31 cellular contexts compared by ENCODE assay signal in the genomic region with DNA sequence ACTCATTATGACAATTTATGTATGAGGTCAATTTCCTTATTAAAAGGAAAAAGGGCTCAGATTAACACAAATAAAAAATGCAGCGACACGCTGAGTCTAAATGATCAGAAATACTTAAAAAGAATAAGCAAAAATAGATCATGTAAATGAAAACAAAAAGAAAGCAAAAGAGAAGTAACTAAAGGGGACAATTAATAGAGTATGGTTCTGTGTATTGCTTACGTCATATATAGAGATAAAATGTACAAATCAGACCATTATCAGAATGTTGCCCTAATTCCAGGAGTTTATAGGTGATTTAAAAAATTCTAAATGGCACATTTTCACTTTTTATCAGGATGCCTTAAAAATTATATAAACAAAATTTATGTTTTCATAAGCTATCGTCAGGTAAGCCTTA.
"Had no signal": no experiment of that assay in that cellular context is flagged by ENCODE, and none has a peak within 500 bp of the region (broad histone marks: within the 10 kb centered on the region; RNA-seq: fewer than 3 reads in every experiment).

No MANE protein-coding gene starts in this region.

- H3K27me3 Mint-ChIP-seq: progenitor cell of endocrine pancreas; stimulated activated memory B cell treated with anti-CD40 and anti-IgM and Interleukin-4, amounts not matched to agents 10 μg/mL and 1 μg/mL and 100 μg/mL, for 72 hours; stimulated activated naive CD8-positive, alpha-beta T cell treated with anti-CD3 and anti-CD28 coated beads, Interleukin-15, amount 100 ng/mL, for 72 hours; type B pancreatic cell had no signal

- H3K4me3 Mint-ChIP-seq: natural killer cell; nephron; neural progenitor cell; stimulated activated memory B cell treated with anti-CD40 and anti-IgM and Interleukin-4, amounts not matched to agents 10 μg/mL and 1 μg/mL and 100 μg/mL, for 72 hours; stimulated activated naive CD8-positive, alpha-beta T cell treated with anti-CD3 and anti-CD28 coated beads, Interleukin-15, amount 100 ng/mL, for 72 hours; type B pancreatic cell had no signal

- H3K36me3 Mint-ChIP-seq: natural killer cell; neural progenitor cell; stimulated activated memory B cell treated with anti-CD40 and anti-IgM and Interleukin-4, amounts not matched to agents 10 μg/mL and 1 μg/mL and 100 μg/mL, for 72 hours; type B pancreatic cell had no signal

- H3K9me3 Mint-ChIP-seq: nephron; neural progenitor cell; stimulated activated memory B cell treated with anti-CD40 and anti-IgM and Interleukin-4, amounts not matched to agents 10 μg/mL and 1 μg/mL and 100 μg/mL, for 72 hours; stimulated activated naive CD8-positive, alpha-beta T cell treated with anti-CD3 and anti-CD28 coated beads, Interleukin-15, amount 100 ng/mL, for 72 hours; type B pancreatic cell had no signal

- H3K9ac ChIP-seq: neural progenitor cell, parathyroid adenoma had no signal

- H3K4me3 ChIP-seq: neural progenitor cell, ovary, psoas muscle, skin epidermis, smooth muscle cell, spleen, suprapubic skin, testis, tibial artery, transverse colon, upper lobe of right lung, uterus had no signal

- H3K79me2 ChIP-seq: parathyroid adenoma had no signal

- H3K36me3 ChIP-seq: neural progenitor cell, ovary, spleen, suprapubic skin, tibial artery, transverse colon, upper lobe of right lung, uterus had no signal

- H3K27me3 ChIP-seq: neural progenitor cell, ovary, spleen, suprapubic skin, testis, tibial artery, transverse colon, upper lobe of right lung, uterus had no signal

- H3K27ac ChIP-seq: neural progenitor cell, ovary, parathyroid adenoma, psoas muscle, skin epidermis, spleen, suprapubic skin, testis, tibial artery, transverse colon, upper lobe of right lung, uterus had no signal

- ATAC-seq: natural killer cell; psoas muscle; right cardiac atrium; sciatic nerve; stimulated activated memory B cell treated with anti-CD40 and anti-IgM and Interleukin-4, amounts not matched to agents 10 μg/mL and 1 μg/mL and 100 μg/mL, for 72 hours; stimulated activated naive CD8-positive, alpha-beta T cell treated with anti-CD3 and anti-CD28 coated beads, Interleukin-15, amount 100 ng/mL, for 72 hours; stimulated activated naive CD8-positive, alpha-beta T cell treated with anti-CD3 and anti-CD28 coated beads, Interleukin-15, Interleukin-2, amounts not matched to agents 100 U/mL and 50 U/mL, for 24 hours; upper lobe of right lung had no signal

- H3K4me1 ChIP-seq: neural progenitor cell, parathyroid adenoma, psoas muscle, spleen, suprapubic skin, testis, tibial artery, transverse colon, upper lobe of right lung, uterus had no signal

- H3K9me3 ChIP-seq: ovary, psoas muscle, suprapubic skin, testis, tibial artery, transverse colon, upper lobe of right lung, uterus had no signal

- H2AFZ ChIP-seq: neural progenitor cell, parathyroid adenoma had no signal

- H3K27ac Mint-ChIP-seq: natural killer cell; nephron; neural progenitor cell; progenitor cell of endocrine pancreas; stimulated activated memory B cell treated with anti-CD40 and anti-IgM and Interleukin-4, amounts not matched to agents 10 μg/mL and 1 μg/mL and 100 μg/mL, for 72 hours; stimulated activated naive CD8-positive, alpha-beta T cell treated with anti-CD3 and anti-CD28 coated beads, Interleukin-15, amount 100 ng/mL, for 72 hours; type B pancreatic cell had no signal

- DNase-seq: natural killer cell; occipital lobe; ovary; posterior cingulate gyrus; psoas muscle; right cardiac atrium; spleen; stimulated activated CD4-positive, alpha-beta T cell treated with anti-CD3 and anti-CD28 coated beads, Interleukin-12 subunit alpha, Interleukin-12 subunit beta, amount 100 ng/mL, for 4 hours; stimulated activated CD4-positive, alpha-beta T cell treated with anti-CD3 and anti-CD28 coated beads, Interleukin-1b, Interleukin-23, amount 100 ng/mL, for 48 hours; stimulated activated CD4-positive, alpha-beta T cell treated with anti-CD3 and anti-CD28 coated beads, Interleukin-4, amount 100 ng/mL, for 1 hour; stimulated activated CD4-positive, alpha-beta T cell treated with anti-CD3 and anti-CD28 coated beads, Interleukin-4, amount 100 ng/mL, for 4 hours; stimulated activated CD8-positive, alpha-beta memory T cell treated with anti-CD3 and anti-CD28 coated beads, Interleukin-4, amount 100 ng/mL, for 48 hours; stimulated activated naive CD4-positive, alpha-beta T cell; stimulated activated naive CD8-positive, alpha-beta T cell treated with anti-CD3 and anti-CD28 coated beads, Interleukin-15, amount 100 ng/mL, for 72 hours; stimulated activated naive CD8-positive, alpha-beta T cell treated with anti-CD3 and anti-CD28 coated beads, Interleukin-15, Interleukin-2, amounts not matched to agents 100 U/mL and 50 U/mL, for 24 hours; substantia nigra; testis; tibial artery; transverse colon; upper lobe of right lung; uterus had no signal

- H3K4me2 ChIP-seq: neural progenitor cell, smooth muscle cell had no signal

- H3K4me1 Mint-ChIP-seq: natural killer cell; nephron; neural progenitor cell; stimulated activated memory B cell treated with anti-CD40 and anti-IgM and Interleukin-4, amounts not matched to agents 10 μg/mL and 1 μg/mL and 100 μg/mL, for 72 hours; stimulated activated naive CD8-positive, alpha-beta T cell treated with anti-CD3 and anti-CD28 coated beads, Interleukin-15, amount 100 ng/mL, for 72 hours had no signal
